In the genomic region with DNA sequence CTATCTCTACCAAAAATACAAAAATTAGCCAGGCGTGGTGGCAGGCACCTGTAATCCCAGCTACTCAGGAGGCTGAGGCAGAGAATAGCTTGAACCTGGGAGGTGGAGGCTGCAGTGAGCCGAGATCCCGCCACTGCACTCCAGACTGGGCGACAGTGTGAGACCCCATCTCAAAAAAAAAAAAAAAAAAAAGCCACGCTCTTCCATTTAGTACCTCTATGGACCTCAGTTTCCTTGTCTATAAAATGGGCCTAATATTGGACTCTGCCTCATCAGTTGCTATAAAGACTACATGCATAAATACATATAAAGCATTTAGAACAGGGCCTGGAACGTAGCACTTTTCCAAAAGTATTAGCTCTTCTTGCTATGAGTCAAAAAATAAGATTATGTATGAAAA, we compare ENCODE assay signal across 1 cellular context.
TF ChIP-seq lines count a peak whose summit lies in the region.

No MANE protein-coding gene starts in this region.

TF ChIP-seq in K562, 482 proteins besides CTCF, POLR2A, EP300 and RAD21 (continued from another document):
- TF ChIP-seq RBM25 (IDR thresholded peaks at IDR 0.05; ENCODE audit: low read depth, low read length, severe bottlenecking) (peak; percentile 84), KDM1A (IDR thresholded peaks at IDR 0.05) (peak; percentile 43 to 56; a peak in 1 of 4 replicates)
